In genomic region chr7:101162551-101163280, GRCh38 we compare ENCODE assay signal across 8 cellular contexts. TPM values are rescaled to one million over a fixed set of nuclear protein-coding genes. Genes with fewer than 3 reads are reported as not detected.
DNase-seq lines count a peak whose midpoint lies in the region; ATAC-seq and TF ChIP-seq lines count a peak whose summit lies in the region.

No MANE protein-coding gene starts in this region.

- ATAC-seq in effector memory CD8-positive, alpha-beta T cell (replicated peaks) = no peak
- ATAC-seq in GM19463 (IDR thresholded peaks at IDR 0.05; ENCODE audit: unreplicated experiment) (no peak), GM21526 (IDR thresholded peaks at IDR 0.05; ENCODE audit: low FRiP score, unreplicated experiment) (no peak)

- DNase-seq in DMS53 treated with DMSO at 0.1 percent for 48 hours (lab: John Stamatoyannopoulos, UW; ENCODE audit: unreplicated experiment) = peak; percentile 74
- peak; percentile 69 for DNase-seq in RWPE1 (ENCODE audit: low spot score)
- no peak for DNase-seq in effector memory CD8-positive, alpha-beta T cell
- DNase-seq in GM19238 (ENCODE audit: insufficient read length, low spot score) = no peak

- POLR2A ChIA-PET in RWPE1 (lab: Yijun Ruan, JAX; ENCODE audit: low non-redundant PET) = no interaction called here

- H3K4me3 Mint-ChIP-seq in effector memory CD8-positive, alpha-beta T cell = peak overlapping the region; percentile 74 to 91
- peak overlapping the region; percentile 74 to 82 (median 76) for H3K4me3 Mint-ChIP-seq in nephron

- H3K9ac ChIP-seq in HUES64 (ENCODE audit: low read depth, low read length) = peak overlapping the region; percentile 79

- H3K4me1 ChIP-seq in HUES64 (ENCODE audit: insufficient read depth, low read length) = peaks cover 38% of the 10 kb centered on the region

- CTCF ChIA-PET in RWPE1 (lab: Yijun Ruan, JAX) = interaction anchor here (0.6 to 0.9 kb wide), 2 partner anchors 19 to 26 kb away, joined by 3 to 8 read pairs; no protein-coding TSS in a partner anchor

- TF ChIP-seq CTCF in RWPE1 (conservative IDR thresholded peaks at IDR 0.05; ENCODE audit: low read depth) (no peak), nephron (IDR thresholded peaks at IDR 0.05; ENCODE audit: unreplicated experiment in 3 of 3) (no peak)

- H3K27ac ChIP-seq in HUES64 (ENCODE audit: low read depth, low read length) (peak overlapping the region; percentile 93), RWPE1 (peak overlapping the region; percentile 86)

- H3K36me3 Mint-ChIP-seq in effector memory CD8-positive, alpha-beta T cell (ENCODE audit: insufficient read depth) = peaks cover 22% of the 10 kb centered on the region
- peaks cover 13% of the 10 kb centered on the region for H3K36me3 Mint-ChIP-seq in nephron (ENCODE audit: low read depth)

- peaks cover 16% of the 10 kb centered on the region for H3K27me3 ChIP-seq in HUES64 (ENCODE audit: insufficient read depth, low read length)

- H3K9me3 ChIP-seq in HUES64 (ENCODE audit: insufficient read depth, low read depth, low read length) = no peaks in the 10 kb centered on the region

- peaks cover 18 to 25% of the 10 kb centered on the region in 2 donors for H3K4me1 Mint-ChIP-seq in effector memory CD8-positive, alpha-beta T cell (ENCODE audit: low read depth in 2 of 2)
- H3K4me1 Mint-ChIP-seq in nephron = peaks cover 23% of the 10 kb centered on the region

- H3K9me3 Mint-ChIP-seq in effector memory CD8-positive, alpha-beta T cell = peaks cover 0 to 4% of the 10 kb centered on the region in 2 donors
- H3K9me3 Mint-ChIP-seq in nephron = no peaks in the 10 kb centered on the region

- peak overlapping the region; percentile 60 for H3K4me3 ChIP-seq in HUES64 (ENCODE audit: low read length)

- WGBS in HUES64 = 1% methylated on average over 73 of the region's 74 CpGs

- H3K27me3 Mint-ChIP-seq in effector memory CD8-positive, alpha-beta T cell = peaks cover 32 to 60% of the 10 kb centered on the region in 2 donors
- peaks cover 67% of the 10 kb centered on the region for H3K27me3 Mint-ChIP-seq in nephron (ENCODE audit: low read depth)

- peaks cover 1% of the 10 kb centered on the region; the same call in 1 of the 2 replicates for H3K36me3 ChIP-seq in HUES64 (ENCODE audit: insufficient read depth, low read length)

- H3K27ac Mint-ChIP-seq in effector memory CD8-positive, alpha-beta T cell = no peak overlapping the region
- H3K27ac Mint-ChIP-seq in nephron = no peak overlapping the region

RNA-seq across cellular contexts. Expression of gene VGF, which starts 2.7 kb away (rescaled TPM):
- 18.8 TPM for polyA plus RNA-seq in HUES64 (2013, experiment 1 of 2)
- polyA plus RNA-seq in HUES64 (2013, experiment 2 of 2) = 15.0 TPM

RNA-seq across cellular contexts. Expression of gene AP1S1, which starts 8.4 kb away (rescaled TPM):
- 46.6 TPM for polyA plus RNA-seq in HUES64 (2013, experiment 1 of 2)
- 60.5 TPM for polyA plus RNA-seq in HUES64 (2013, experiment 2 of 2)

RNA-seq across cellular contexts. Expression of gene NAT16, which starts 17.4 kb away (rescaled TPM):
- polyA plus RNA-seq in HUES64 (2013, experiment 1 of 2) = not detected
- polyA plus RNA-seq in HUES64 (2013, experiment 2 of 2) = 0.32 TPM

RNA-seq across cellular contexts. Expression of gene SERPINE1, which starts 35.8 kb away (rescaled TPM):
- 5.2 TPM for polyA plus RNA-seq in HUES64 (2013, experiment 1 of 2)
- 6.8 TPM for polyA plus RNA-seq in HUES64 (2013, experiment 2 of 2)

RNA-seq across cellular contexts. Expression of gene MOGAT3, which starts 38.1 kb away (rescaled TPM):
- polyA plus RNA-seq in HUES64 (2013, experiment 1 of 2) = not detected
- polyA plus RNA-seq in HUES64 (2013, experiment 2 of 2) = 0.25 TPM

Comparison
In these comparisons a context has a peak if more than half of its experiments do, and no peak if none do; other contexts are left out.
1. DNase-seq: peak in DMS53 treated with DMSO at 0.1 percent for 48 hours (single experiment) and RWPE1 (single experiment); none in effector memory CD8-positive, alpha-beta T cell (0 of 3) and GM19238 (single experiment).